Comparison of ENCODE assay signal across 27 cellular contexts in the genomic region with DNA sequence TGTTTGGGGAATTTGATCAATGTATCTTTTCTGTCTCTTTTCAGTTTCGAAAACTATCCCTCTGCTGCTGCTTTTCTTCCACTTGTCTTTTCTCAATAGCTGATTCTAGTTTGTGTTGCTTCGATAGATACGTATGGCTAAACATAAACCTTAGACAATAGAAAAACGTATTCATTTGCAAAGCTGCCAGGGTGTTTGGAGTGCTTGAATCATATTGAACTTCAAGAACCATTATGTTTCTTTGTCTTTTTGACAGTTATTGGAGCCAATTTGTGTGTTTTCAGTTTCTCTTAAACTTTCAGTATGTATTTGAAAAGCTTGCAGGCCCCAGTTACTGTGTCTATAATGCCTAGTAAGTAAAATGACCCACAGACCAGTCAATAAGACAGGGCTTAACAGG.
"Had no signal": no experiment of that assay in that cellular context is flagged by ENCODE, and none has a peak within 500 bp of the region (broad histone marks: within the 10 kb centered on the region; RNA-seq: fewer than 3 reads in every experiment).

No MANE protein-coding gene starts in this region.

- H3K27me3 ChIP-seq: ascending aorta, esophagus squamous epithelium had no signal

- ATAC-seq: activated CD4-positive, CD25-positive, alpha-beta regulatory T cell treated with anti-CD3 and anti-CD28 coated beads, Interleukin-2, amount 50 U/mL, for 24 hours; activated T-cell treated with anti-CD3 and anti-CD28 coated beads, Interleukin-2, amount 50 U/mL, for 72 hours; T-cell had no signal

- DNase-seq: activated B cell treated with CpG ODN at 0.5 μM for 24 hours; activated CD4-positive, alpha-beta memory T cell treated with anti-CD3 and anti-CD28 coated beads, Interleukin-2, amount 10 ng/mL, durations not matched to agents 7 days and 5 days; activated CD4-positive, alpha-beta T cell treated with anti-CD3 and anti-CD28 coated beads for 4 hours; activated CD4-positive, alpha-beta T cell treated with anti-CD3 and anti-CD28 coated beads, Interleukin-2, amount 10 ng/mL, durations not matched to agents 7 days and 5 days; activated CD4-positive, alpha-beta T cell treated with anti-CD3 and anti-CD28 coated beads, Interleukin-2, amount 50 U/mL, for 4 hours; activated CD8-positive, alpha-beta memory T cell treated with anti-CD3 and anti-CD28 coated beads, Interleukin-2, amount 50 U/mL, for 48 hours; activated effector memory CD4-positive, alpha-beta T cell treated with Interleukin-2 at 50 U/mL for 16 hours; activated naive CD4-positive, alpha-beta T cell treated with anti-CD3 and anti-CD28 coated beads, Interleukin-2, amount 10 ng/mL, durations not matched to agents 7 days and 5 days; activated naive CD8-positive, alpha-beta T cell treated with anti-CD3 and anti-CD28 coated beads, Interleukin-2, amount 10 ng/mL, durations not matched to agents 7 days and 5 days; activated T-cell treated with anti-CD3 and anti-CD28 coated beads for 4 hours; activated T-cell treated with anti-CD3 and anti-CD28 coated beads, Interleukin-2, amount 50 U/mL, for 24 hours; activated T-cell treated with anti-CD3 and anti-CD28 coated beads, Interleukin-2, amount 50 U/mL, for 72 hours; caudate nucleus; cortex of kidney; effector CD8-positive, alpha-beta T cell; esophagus squamous epithelium; head of caudate nucleus; SW 1271; T-cell; T1000; WERI-Rb-1 had no signal

- H3K9me3 Mint-ChIP-seq: activated B cell treated with CpG ODN at 0.5 μM for 24 hours; activated CD4-positive, alpha-beta memory T cell treated with anti-CD3 and anti-CD28 coated beads, Interleukin-2, amount 10 ng/mL, durations not matched to agents 7 days and 5 days; activated CD4-positive, alpha-beta T cell treated with anti-CD3 and anti-CD28 coated beads, Interleukin-2, amount 10 ng/mL, durations not matched to agents 7 days and 5 days; activated naive CD4-positive, alpha-beta T cell treated with anti-CD3 and anti-CD28 coated beads, Interleukin-2, amount 10 ng/mL, durations not matched to agents 7 days and 5 days; activated naive CD4-positive, alpha-beta T cell treated with anti-CD3 and anti-CD28 coated beads, Interleukin-2, amount 50 U/mL, for 72 hours; activated naive CD8-positive, alpha-beta T cell treated with anti-CD3 and anti-CD28 coated beads, Interleukin-2, amount 10 ng/mL, durations not matched to agents 7 days and 5 days; activated T-cell treated with anti-CD3 and anti-CD28 coated beads, Interleukin-2, amount 50 U/mL, for 24 hours; activated T-cell treated with anti-CD3 and anti-CD28 coated beads, Interleukin-2, amount 50 U/mL, for 72 hours; brain; T-cell; T-helper 1 cell treated with Interleukin-12 subunit alpha and Interleukin-12 subunit beta and Interleukin-4 antibody, amounts not matched to agents 30 μg/mL and 1 μg/mL, for 36 hours; T-helper 2 cell treated with Interferon-gamma antibody and Interleukin-4, amounts not matched to agents 5 μg/mL and 100 μg/mL, for 36 hours had no signal

- H3K36me3 ChIP-seq: ascending aorta, esophagus squamous epithelium, WERI-Rb-1 had no signal

- H3K27ac Mint-ChIP-seq: activated B cell treated with CpG ODN at 0.5 μM for 24 hours; activated CD4-positive, alpha-beta memory T cell treated with anti-CD3 and anti-CD28 coated beads, Interleukin-2, amount 10 ng/mL, durations not matched to agents 7 days and 5 days; activated CD4-positive, alpha-beta T cell treated with anti-CD3 and anti-CD28 coated beads, Interleukin-2, amount 10 ng/mL, durations not matched to agents 7 days and 5 days; activated naive CD4-positive, alpha-beta T cell treated with anti-CD3 and anti-CD28 coated beads, Interleukin-2, amount 10 ng/mL, durations not matched to agents 7 days and 5 days; activated naive CD4-positive, alpha-beta T cell treated with anti-CD3 and anti-CD28 coated beads, Interleukin-2, amount 50 U/mL, for 72 hours; activated naive CD8-positive, alpha-beta T cell treated with anti-CD3 and anti-CD28 coated beads, Interleukin-2, amount 10 ng/mL, durations not matched to agents 7 days and 5 days; activated T-cell treated with anti-CD3 and anti-CD28 coated beads, Interleukin-2, amount 50 U/mL, for 72 hours; T-cell; T-helper 1 cell treated with Interleukin-12 subunit alpha and Interleukin-12 subunit beta and Interleukin-4 antibody, amounts not matched to agents 30 μg/mL and 1 μg/mL, for 36 hours; T-helper 2 cell treated with Interferon-gamma antibody and Interleukin-4, amounts not matched to agents 5 μg/mL and 100 μg/mL, for 36 hours had no signal

- H3K9me3 ChIP-seq: ascending aorta, esophagus squamous epithelium had no signal

- H3K4me3 ChIP-seq: ascending aorta, esophagus squamous epithelium had no signal

- H3K4me1 ChIP-seq: ascending aorta had no signal

- H3K4me3 Mint-ChIP-seq: activated B cell treated with CpG ODN at 0.5 μM for 24 hours; activated CD4-positive, alpha-beta memory T cell treated with anti-CD3 and anti-CD28 coated beads, Interleukin-2, amount 10 ng/mL, durations not matched to agents 7 days and 5 days; activated CD4-positive, alpha-beta T cell treated with anti-CD3 and anti-CD28 coated beads, Interleukin-2, amount 10 ng/mL, durations not matched to agents 7 days and 5 days; activated naive CD4-positive, alpha-beta T cell treated with anti-CD3 and anti-CD28 coated beads, Interleukin-2, amount 10 ng/mL, durations not matched to agents 7 days and 5 days; activated naive CD8-positive, alpha-beta T cell treated with anti-CD3 and anti-CD28 coated beads, Interleukin-2, amount 10 ng/mL, durations not matched to agents 7 days and 5 days; activated T-cell treated with anti-CD3 and anti-CD28 coated beads, Interleukin-2, amount 50 U/mL, for 24 hours; activated T-cell treated with anti-CD3 and anti-CD28 coated beads, Interleukin-2, amount 50 U/mL, for 72 hours; brain; T-cell; T-helper 1 cell treated with Interleukin-12 subunit alpha and Interleukin-12 subunit beta and Interleukin-4 antibody, amounts not matched to agents 30 μg/mL and 1 μg/mL, for 36 hours; T-helper 2 cell treated with Interferon-gamma antibody and Interleukin-4, amounts not matched to agents 5 μg/mL and 100 μg/mL, for 36 hours had no signal

- H3K27me3 Mint-ChIP-seq: activated B cell treated with CpG ODN at 0.5 μM for 24 hours; activated CD4-positive, alpha-beta memory T cell treated with anti-CD3 and anti-CD28 coated beads, Interleukin-2, amount 10 ng/mL, durations not matched to agents 7 days and 5 days; activated CD4-positive, alpha-beta T cell treated with anti-CD3 and anti-CD28 coated beads, Interleukin-2, amount 10 ng/mL, durations not matched to agents 7 days and 5 days; activated naive CD4-positive, alpha-beta T cell treated with anti-CD3 and anti-CD28 coated beads, Interleukin-2, amount 10 ng/mL, durations not matched to agents 7 days and 5 days; activated naive CD8-positive, alpha-beta T cell treated with anti-CD3 and anti-CD28 coated beads, Interleukin-2, amount 10 ng/mL, durations not matched to agents 7 days and 5 days; activated T-cell treated with anti-CD3 and anti-CD28 coated beads, Interleukin-2, amount 50 U/mL, for 24 hours; T-cell had no signal

- H3K36me3 Mint-ChIP-seq: activated naive CD4-positive, alpha-beta T cell treated with anti-CD3 and anti-CD28 coated beads, Interleukin-2, amount 50 U/mL, for 72 hours had no signal
